ENCODE assay signal across 28 cellular contexts in the genomic region with DNA sequence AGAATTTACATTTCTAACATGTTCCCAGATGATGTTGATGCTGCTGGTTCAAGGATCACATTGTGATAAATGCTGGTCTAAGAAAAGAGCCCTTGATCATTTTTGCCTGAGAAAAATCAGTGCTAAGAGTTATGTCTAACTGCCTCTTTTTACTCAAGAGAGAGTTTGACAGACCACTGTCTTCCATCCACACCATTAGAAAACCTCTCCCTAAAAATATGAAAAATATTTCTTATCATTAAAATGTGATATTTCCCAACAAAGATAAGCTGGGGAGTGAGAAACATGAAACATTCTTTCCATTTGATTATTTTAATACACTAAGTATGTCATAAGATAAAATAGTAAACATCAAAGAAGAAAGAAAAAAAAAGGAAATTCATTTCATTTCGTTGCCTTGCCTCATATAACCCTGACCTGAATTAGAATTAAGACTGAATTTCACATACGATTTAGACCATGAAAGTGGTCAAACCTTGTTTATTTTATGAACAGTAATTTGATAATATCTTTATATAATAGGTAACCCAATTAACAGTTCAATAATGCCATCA.
"Had no signal": no experiment of that assay in that cellular context is flagged by ENCODE, and none has a peak within 500 bp of the region (broad histone marks: within the 10 kb centered on the region; RNA-seq: fewer than 3 reads in every experiment).

No MANE protein-coding gene starts in this region.

- ATAC-seq: activated naive CD4-positive, alpha-beta T cell treated with anti-CD3 and anti-CD28 coated beads, Interleukin-2, amount 50 U/mL, for 72 hours; activated naive CD8-positive, alpha-beta T cell treated with anti-CD3 and anti-CD28 coated beads, Interleukin-2, amount 50 U/mL, for 24 hours; activated T-cell treated with anti-CD3 and anti-CD28 coated beads, Interleukin-2, amount 50 U/mL, for 4 hours; activated T-cell treated with anti-CD3 and anti-CD28 coated beads, Interleukin-2, amount 50 U/mL, for 72 hours; activated T-helper 17 cell treated with anti-CD3 and anti-CD28 coated beads, Interleukin-2, amount 50 U/mL, for 72 hours; body of pancreas had no signal

- DNase-seq: activated effector memory CD4-positive, alpha-beta T cell treated with anti-CD3 and anti-CD28 coated beads, Interleukin-2, amount 50 U/mL, for 16 hours; activated effector memory CD4-positive, alpha-beta T cell treated with Interleukin-2 at 50 U/mL for 16 hours; activated gamma-delta T cell; activated gamma-delta T cell treated with Interleukin-2 at 50 U/mL for 16 hours; activated naive CD4-positive, alpha-beta T cell; activated naive CD4-positive, alpha-beta T cell treated with anti-CD3 and anti-CD28 coated beads for 36 hours; activated naive CD4-positive, alpha-beta T cell treated with anti-CD3 and anti-CD28 coated beads, Interleukin-2, amount 10 ng/mL, durations not matched to agents 7 days and 5 days; activated naive CD4-positive, alpha-beta T cell treated with anti-CD3 and anti-CD28 coated beads, Interleukin-2, amount 50 U/mL, for 16 hours; activated naive CD4-positive, alpha-beta T cell treated with Interleukin-2 at 50 U/mL for 16 hours; activated naive CD8-positive, alpha-beta T cell treated with anti-CD3 and anti-CD28 coated beads for 36 hours; activated naive CD8-positive, alpha-beta T cell treated with anti-CD3 and anti-CD28 coated beads, Interleukin-2, amount 10 ng/mL, durations not matched to agents 7 days and 5 days; activated naive CD8-positive, alpha-beta T cell treated with anti-CD3 and anti-CD28 coated beads, Interleukin-2, amount 50 U/mL, for 24 hours; activated T-cell treated with anti-CD3 and anti-CD28 coated beads, Interleukin-2, amount 50 U/mL, for 1 hour; activated T-cell treated with anti-CD3 and anti-CD28 coated beads, Interleukin-2, amount 50 U/mL, for 24 hours; activated T-cell treated with anti-CD3 and anti-CD28 coated beads, Interleukin-2, amount 50 U/mL, for 4 hours; activated T-cell treated with anti-CD3 and anti-CD28 coated beads, Interleukin-2, amount 50 U/mL, for 48 hours; activated T-cell treated with anti-CD3 and anti-CD28 coated beads, Interleukin-2, amount 50 U/mL, for 72 hours; adrenal gland; amniotic stem cell; anterior cingulate cortex; aorta; body of pancreas; brain microvascular endothelial cell; caudate nucleus; central memory CD4-positive, alpha-beta T cell; cerebellar nuclear complex had no signal
